In the genomic region with DNA sequence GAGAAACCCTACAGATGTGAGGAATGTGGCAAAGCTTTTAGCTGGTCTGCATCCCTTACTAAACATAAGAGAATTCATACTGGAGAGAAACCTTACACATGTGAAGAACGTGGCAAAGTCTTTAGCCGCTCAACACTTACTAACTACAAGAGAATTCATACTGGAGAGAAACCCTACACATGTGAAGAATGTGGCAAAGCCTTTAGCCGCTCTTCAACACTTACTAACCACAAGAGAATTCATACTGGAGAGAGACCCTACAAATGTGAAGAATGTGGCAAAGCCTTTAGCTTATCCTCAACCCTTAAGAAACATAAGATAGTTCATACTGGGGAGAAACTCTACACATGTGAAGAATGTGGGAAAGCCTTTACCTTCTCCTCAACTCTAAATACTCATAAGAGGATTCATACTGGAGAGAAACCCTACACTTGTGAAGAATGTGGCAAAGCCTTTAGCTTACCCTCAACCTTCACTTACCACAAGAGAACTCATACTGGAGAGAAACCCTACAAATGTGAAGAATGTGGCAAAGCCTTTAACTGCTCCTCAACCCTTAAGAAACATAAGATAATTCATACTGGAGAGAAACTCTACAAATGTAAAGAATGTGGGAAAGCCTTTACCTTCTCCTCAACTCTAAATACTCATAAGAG, we compare ENCODE assay signal across 10 cellular contexts. TPM values are rescaled to one million over a fixed set of nuclear protein-coding genes. Genes with fewer than 3 reads are reported as not detected.
"Had no signal": no experiment of that assay in that cellular context is flagged by ENCODE, and none has a peak within 500 bp of the region (broad histone marks: within the 10 kb centered on the region; RNA-seq: fewer than 3 reads in every experiment).

No MANE protein-coding gene starts in this region.

RNA-seq across cellular contexts. Expression of a gene that starts 19.3 kb away (rescaled TPM):
- total RNA-seq: LHCN-M2, MCF 10A, NCI-H460, OCI-LY7, PC-9, Right ventricle myocardium inferior, RPMI7951, SJCRH30, SK-MEL-5, T-cell had no signal
